ENCODE assay signal across 1 cellular context in the genomic region with DNA sequence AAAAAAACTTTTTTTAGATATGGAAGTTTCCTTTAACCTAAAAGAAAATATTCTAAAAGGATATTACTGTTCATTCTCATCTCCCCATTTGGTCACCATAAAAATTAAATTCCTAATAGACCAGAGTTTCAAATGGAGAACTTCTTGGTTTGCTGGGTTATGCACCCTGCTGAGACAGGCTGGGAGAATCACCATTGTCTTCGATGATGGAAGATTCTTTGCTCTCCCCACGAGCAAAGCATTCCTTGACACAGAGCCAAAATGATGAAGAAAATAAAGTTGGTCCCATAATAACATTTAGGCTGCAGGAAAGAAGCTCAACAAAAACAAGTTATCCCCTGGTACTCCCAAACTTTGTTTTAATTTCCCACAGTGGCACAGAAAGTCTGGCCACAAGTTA.
TF ChIP-seq lines count a peak whose summit lies in the region.

No MANE protein-coding gene starts in this region.

TF ChIP-seq in A549, 52 proteins besides CTCF, POLR2A, EP300 and RAD21:
- TF ChIP-seq PBX3 (IDR thresholded peaks at IDR 0.05) (no peak), EHMT2 (IDR thresholded peaks at IDR 0.05; ENCODE audit: low read depth) (no peak), RFX5 (IDR thresholded peaks at IDR 0.05) (no peak), HES2 (IDR thresholded peaks at IDR 0.05) (no peak), EHF (CRISPR knock-in tag; IDR thresholded peaks at IDR 0.05) (no peak), FOSB (CRISPR knock-in tag; IDR thresholded peaks at IDR 0.05) (no peak), ZC3H11A (IDR thresholded peaks at IDR 0.05) (no peak), ESRRA (IDR thresholded peaks at IDR 0.05; ENCODE audit: borderline replicate concordance, low read length) (no peak), JUNB (IDR thresholded peaks at IDR 0.05) (no peak), JUN (IDR thresholded peaks at IDR 0.05) (no peak), RNF2 (IDR thresholded peaks at IDR 0.05; ENCODE audit: borderline replicate concordance, low read depth) (no peak), KDM1A (IDR thresholded peaks at IDR 0.05; ENCODE audit: low read depth) (no peak), PHF8 (IDR thresholded peaks at IDR 0.05; ENCODE audit: borderline replicate concordance, low read depth) (no peak), TP53 (CRISPR knock-in tag; IDR thresholded peaks at IDR 0.05) (no peak), CHD4 (IDR thresholded peaks at IDR 0.05; ENCODE audit: borderline replicate concordance) (no peak), MAZ (IDR thresholded peaks at IDR 0.05; ENCODE audit: borderline replicate concordance, low read depth, low read length) (no peak), ZNF302 (CRISPR knock-in tag; IDR thresholded peaks at IDR 0.05) (no peak), CEBPB (IDR thresholded peaks at IDR 0.05) (no peak)
- TF ChIP-seq, protein P1, sequence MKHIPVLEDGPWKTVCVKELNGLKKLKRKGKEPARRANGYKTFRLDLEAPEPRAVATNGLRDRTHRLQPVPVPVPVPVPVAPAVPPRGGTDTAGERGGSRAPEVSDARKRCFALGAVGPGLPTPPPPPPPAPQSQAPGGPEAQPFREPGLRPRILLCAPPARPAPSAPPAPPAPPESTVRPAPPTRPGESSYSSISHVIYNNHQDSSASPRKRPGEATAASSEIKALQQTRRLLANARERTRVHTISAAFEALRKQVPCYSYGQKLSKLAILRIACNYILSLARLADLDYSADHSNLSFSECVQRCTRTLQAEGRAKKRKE (CRISPR knock-in tag; IDR thresholded peaks at IDR 0.05; ENCODE audit: low read depth), result no peak
- TF ChIP-seq, protein P2, sequence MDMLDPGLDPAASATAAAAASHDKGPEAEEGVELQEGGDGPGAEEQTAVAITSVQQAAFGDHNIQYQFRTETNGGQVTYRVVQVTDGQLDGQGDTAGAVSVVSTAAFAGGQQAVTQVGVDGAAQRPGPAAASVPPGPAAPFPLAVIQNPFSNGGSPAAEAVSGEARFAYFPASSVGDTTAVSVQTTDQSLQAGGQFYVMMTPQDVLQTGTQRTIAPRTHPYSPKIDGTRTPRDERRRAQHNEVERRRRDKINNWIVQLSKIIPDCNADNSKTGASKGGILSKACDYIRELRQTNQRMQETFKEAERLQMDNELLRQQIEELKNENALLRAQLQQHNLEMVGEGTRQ (IDR thresholded peaks at IDR 0.05), result no peak
TF ChIP-seq in A549: peak in this region for 0.
